Comparison of ENCODE assay signal across 22 cellular contexts in genomic region chr4:148430847-148431246, GRCh38. TPM values are rescaled to one million over a fixed set of nuclear protein-coding genes. Genes with fewer than 3 reads are reported as not detected.
DNase-seq lines count a peak whose midpoint lies in the region; ATAC-seq, FAIRE-seq and TF ChIP-seq lines count a peak whose summit lies in the region.
"Had no signal": no experiment of that assay in that cellular context is flagged by ENCODE, and none has a peak within 500 bp of the region (broad histone marks: within the 10 kb centered on the region; RNA-seq: fewer than 3 reads in every experiment).

No MANE protein-coding gene starts in this region.

- H3K27me3 ChIP-seq in right lobe of liver (no peaks in the 10 kb centered on the region), transverse colon (no peaks in the 10 kb centered on the region)

- in situ Hi-C loops in transverse colon (cut with MboI; ENCODE audit: low pct_ligation_motif_present in 1 of 4, low pct_unique_long_range_greater_than_20kb in 1 of 4, low sequenced_read_pairs in 3 of 4), result no loop called here

- intact Hi-C loops in right lobe of liver (cut with DNase I), result no loop called here
- intact Hi-C loops in transverse colon (cut with DNase I; ENCODE audit: low total_unique reads), result no loop called here

- TF ChIP-seq POLR2A in right lobe of liver (IDR thresholded peaks at IDR 0.05) (no peak), transverse colon (IDR thresholded peaks at IDR 0.05) (no peak)

- ATAC-seq in right lobe of liver (peak; percentile 55 to 60 (median 58)), HG03342 (IDR thresholded peaks at IDR 0.05; ENCODE audit: unreplicated experiment) (no peak)
- ATAC-seq: HCT116, Panc1 had no signal

- TF ChIP-seq EP300 in transverse colon (IDR thresholded peaks at IDR 0.05; ENCODE audit: low read depth), result no peak

- H3K36me3 ChIP-seq in right lobe of liver (no peaks in the 10 kb centered on the region), transverse colon (no peaks in the 10 kb centered on the region)
- H3K36me3 ChIP-seq: SJSA1 had no signal

- H3K9me3 ChIP-seq in right lobe of liver, result no peaks in the 10 kb centered on the region
- no peaks in the 10 kb centered on the region for H3K9me3 ChIP-seq in transverse colon
- H3K9me3 ChIP-seq: SJSA1 had no signal

- H3K4me3 ChIP-seq in right lobe of liver (peak overlapping the region in 1 of 3 donors; percentile 0), transverse colon (peak overlapping the region in 1 of 4 donors; percentile 14)
- H3K4me3 ChIP-seq: SJSA1 had no signal

- WGBS in right lobe of liver (ENCODE audit: insufficient coverage, low coverage, low lambda C conversion rate, missing lambda C conversion rate), result 45% methylated on average over 3 of the region's 3 CpGs
- 35 to 60% methylated on average over 3 of the region's 3 CpGs for WGBS in transverse colon (ENCODE audit: low coverage in 1 of 2), 2 donors

- TF ChIP-seq CTCF in right lobe of liver (IDR thresholded peaks at IDR 0.05) (no peak), transverse colon (IDR thresholded peaks at IDR 0.05) (no peak)

- peaks cover 0 to 20% (median 0%) of the 10 kb centered on the region in 4 donors for H3K4me1 ChIP-seq in right lobe of liver
- H3K4me1 ChIP-seq in transverse colon, result peaks cover 7 to 80% (median 53%) of the 10 kb centered on the region in 4 donors
- H3K4me1 ChIP-seq: SJSA1 had no signal

- DNase-seq in DMS53 (lab: John Stamatoyannopoulos, UW) (peak; percentile 70), DMS53 treated with DMSO at 0.1 percent for 48 hours (lab: John Stamatoyannopoulos, UW; ENCODE audit: unreplicated experiment) (no peak), right lobe of liver (no peak), transverse colon (no peak), NCI-H82 (lab: John Stamatoyannopoulos, UW) (no peak), LoVo (ENCODE audit: low spot score) (no peak)
- DNase-seq: CD4-positive, CD25-positive, alpha-beta regulatory T cell; COR-L47; DMS153; EL; GOT3; KG1; MV-4-11; NCI-H1694 treated with DMSO at 0.1 percent for 48 hours; NCI-H524 had no signal

- FAIRE-seq in endometrium (lab: Jason Lieb, UNC), result peak; percentile 15
- FAIRE-seq: GM12891 had no signal

- peak overlapping the region; percentile 55 to 75 (median 67) for H3K27ac ChIP-seq in right lobe of liver
- H3K27ac ChIP-seq in transverse colon, result peak overlapping the region; percentile 55 to 82 (median 72)
- H3K27ac ChIP-seq: 22Rv1, SJSA1 had no signal

RNA-seq across cellular contexts. Expression of gene NR3C2, which starts 11.4 kb away (rescaled TPM):
- total RNA-seq in right lobe of liver (10 to 100 TPM in 3 of 6 experiments, 1 to 10 TPM in 3; 4.8 to 15.9 (median 8.9) TPM), transverse colon (100 to 1,000 TPM in 3 of 4 donors, 10 to 100 TPM in 1; 55.5 to 147 (median 125) TPM)
